In genomic region chr19:48630289-48631036, GRCh38 we compare ENCODE assay signal across 8 cellular contexts. TPM values are rescaled to one million over a fixed set of nuclear protein-coding genes. Genes with fewer than 3 reads are reported as not detected.
DNase-seq lines count a peak whose midpoint lies in the region; ATAC-seq, FAIRE-seq and TF ChIP-seq lines count a peak whose summit lies in the region.

No MANE protein-coding gene starts in this region.

- intact Hi-C loops in HCT116 (cut with micrococcal nuclease) (no loop called here), kidney (cut with DNase I) (no loop called here)
- intact Hi-C loops in activated CD8-positive, alpha-beta T cell treated with anti-CD3 and anti-CD28 coated beads for 36 hours (cut with micrococcal nuclease) = loop anchor here (10.0 kb wide), 1 partner anchor 244 kb away; the partner anchor contains the start of gene PPP1R15A

- no peaks in the 10 kb centered on the region for H3K27me3 ChIP-seq in HCT116 (ENCODE audit: insufficient read depth, low read length)

- CTCF ChIA-PET in HCT116 (lab: Charles Lee) = interaction anchor here (0.7 to 1.0 kb wide), 2 partner anchors 11 to 140 kb away, joined by 3 to 4 read pairs; partner anchors contain the start of genes RPL18 and SPHK2
- CTCF ChIA-PET in activated CD8-positive, alpha-beta T cell treated with anti-CD3 and anti-CD28 coated beads for 36 hours (lab: Charles Lee) = interaction anchor here (1.1 kb wide), 1 partner anchor 13 kb away, joined by 3 read pairs; no protein-coding TSS in a partner anchor

- H3K9me3 ChIP-seq in HCT116 (ENCODE audit: control insufficient read depth in 1 of 2, insufficient read depth in 1 of 2, low read depth in 1 of 2, low read length in 2 of 2) (no peaks in the 10 kb centered on the region), kidney (ENCODE audit: control insufficient read depth in 1 of 2, low read length in 2 of 2) (no peaks in the 10 kb centered on the region)

- peak overlapping the region; percentile 15 to 32; a peak in 2 of 4 replicates for H3K4me3 ChIP-seq in HCT116 (replicated peaks in 1 of 2; ENCODE audit: low read depth in 1 of 2, low read length in 2 of 2)
- H3K4me3 ChIP-seq in astrocyte of the spinal cord (ENCODE audit: low read depth, low read length) = no peak overlapping the region
- H3K4me3 ChIP-seq in kidney (ENCODE audit: low read length in 2 of 2) = no peak overlapping the region
- no peak overlapping the region for H3K4me3 ChIP-seq in skin epidermis

- FAIRE-seq in kidney (lab: Jason Lieb, UNC) = no peak

- DNase-seq in HCT116 (ENCODE audit: low read depth, low spot score) (no peak), astrocyte of the spinal cord (ENCODE audit: low read depth, low spot score) (peak; percentile 60), kidney (peak; percentile 92), NCI-H2171 (lab: John Stamatoyannopoulos, UW) (no peak)
- no peak for DNase-seq in activated CD8-positive, alpha-beta T cell treated with anti-CD3 and anti-CD28 coated beads for 36 hours

- TF ChIP-seq POLR2A in HCT116 (IDR thresholded peaks at IDR 0.05; ENCODE audit: borderline replicate concordance, extremely low read depth, insufficient read depth, insufficient read length) = peak; percentile 77

- TF ChIP-seq RAD21 in HCT116 (IDR thresholded peaks at IDR 0.05; ENCODE audit: low read depth) = no peak

- in situ Hi-C loops in astrocyte of the spinal cord (cut with HindIII; ENCODE audit: low sequenced_read_pairs) = no loop called here

- peak overlapping the region; percentile 63 for H3K4me2 ChIP-seq in HCT116 (ENCODE audit: low read length)

- POLR2A ChIA-PET in HCT116 (lab: Charles Lee) = interaction anchor here (1.3 to 2.0 kb wide), 6 partner anchors 10 to 21 kb away, joined by 4 to 22 read pairs (median 6); partner anchors contain the start of genes CA11, RPL18 and SPHK2
- POLR2A ChIA-PET in activated CD8-positive, alpha-beta T cell treated with anti-CD3 and anti-CD28 coated beads for 36 hours (lab: Charles Lee) = interaction anchor here (0.6 to 9.6 kb wide), 2 partner anchors 11 to 243 kb away, joined by 3 to 154 read pairs; partner anchors contain the start of genes FAM83E, RPL18 and SPHK2

- peak overlapping the region; percentile 51; the same call in 1 of the 2 replicates for H3K9ac ChIP-seq in HCT116 (ENCODE audit: low read length)
- no peak overlapping the region for H3K9ac ChIP-seq in kidney (ENCODE audit: low read length in 2 of 2)

- peaks cover 2 to 13% of the 10 kb centered on the region in 2 experiments; a peak in 1 of 4 replicates for H3K36me3 ChIP-seq in HCT116 (ENCODE audit: control insufficient read depth in 1 of 2, insufficient read depth in 2 of 2, low read length in 2 of 2)
- H3K36me3 ChIP-seq in kidney (ENCODE audit: control insufficient read depth in 1 of 2, insufficient read depth in 2 of 2, low read length in 2 of 2) = peaks cover 5 to 6% of the 10 kb centered on the region in 2 donors

- no peaks in the 10 kb centered on the region for H4K20me1 ChIP-seq in HCT116 (ENCODE audit: insufficient read depth)

- H3K79me2 ChIP-seq in HCT116 (ENCODE audit: insufficient read depth, low read length) = peaks cover 12% of the 10 kb centered on the region

- H3K4me1 ChIP-seq in HCT116 (ENCODE audit: control insufficient read depth in 1 of 2, insufficient read depth in 2 of 2, low read length in 2 of 2) = peaks cover 47 to 64% of the 10 kb centered on the region in 2 experiments
- peaks cover 28 to 31% of the 10 kb centered on the region in 2 donors for H3K4me1 ChIP-seq in kidney (ENCODE audit: control insufficient read depth in 1 of 2, insufficient read depth in 1 of 2, low read depth in 1 of 2, low read length in 2 of 2)

- no peak overlapping the region for H3K27ac Mint-ChIP-seq in activated CD8-positive, alpha-beta T cell treated with anti-CD3 and anti-CD28 coated beads for 36 hours

- H3K27ac ChIP-seq in HCT116 (ENCODE audit: low read depth, low read length) = peak overlapping the region; percentile 57
- H3K27ac ChIP-seq in kidney (ENCODE audit: low read depth in 2 of 2, low read length in 2 of 2) = peak overlapping the region; percentile 43 to 51
- peak overlapping the region in 14 of 21 experiments; percentile 0 to 56 (median 38) for H3K27ac ChIP-seq in skin epidermis

- H3K27me3 Mint-ChIP-seq in activated CD8-positive, alpha-beta T cell treated with anti-CD3 and anti-CD28 coated beads for 36 hours = no peaks in the 10 kb centered on the region

- H3K9me2 ChIP-seq in HCT116 (ENCODE audit: insufficient read depth) = no peaks in the 10 kb centered on the region

- ATAC-seq in HCT116 (peak; percentile 0; the same call in 1 of the 2 replicates), GM19455 (IDR thresholded peaks at IDR 0.05; ENCODE audit: unreplicated experiment) (no peak), HG02798 (IDR thresholded peaks at IDR 0.05; ENCODE audit: poor library complexity, unreplicated experiment) (no peak)
- ATAC-seq in activated CD8-positive, alpha-beta T cell treated with anti-CD3 and anti-CD28 coated beads for 36 hours = no peak

- H2AFZ ChIP-seq in HCT116 (ENCODE audit: low read depth, low read length, poor library complexity, severe bottlenecking) = no peak overlapping the region

- RAD21 ChIA-PET in HCT116 (lab: Charles Lee; ENCODE audit: low non-redundant PET in 1 of 2, low total read pairs in 2 of 2, uncharacterized antibody in 2 of 2, unreplicated experiment in 2 of 2) = interaction anchor here in 1 of 2 experiments (0.9 kb wide), 1 partner anchor 11 kb away, joined by 3 read pairs; the partner anchor contains the start of genes RPL18 and SPHK2

- H3K4me3 Mint-ChIP-seq in activated CD8-positive, alpha-beta T cell treated with anti-CD3 and anti-CD28 coated beads for 36 hours = no peak overlapping the region

- TF ChIP-seq CTCF in HCT116 (IDR thresholded peaks at IDR 0.05 in 2 of 3, conservative IDR thresholded peaks at IDR 0.05 in 1 of 3; ENCODE audit: borderline replicate concordance in 1 of 3, insufficient read depth in 1 of 3, low read depth in 2 of 3, low read length in 2 of 3) (no peak), astrocyte of the spinal cord (IDR thresholded peaks at IDR 0.05; ENCODE audit: low read depth, low read length) (peak; percentile 23), kidney (IDR thresholded peaks at IDR 0.05; ENCODE audit: borderline replicate concordance, extremely low read depth, insufficient read depth) (no peak)
- TF ChIP-seq CTCF in activated CD8-positive, alpha-beta T cell treated with anti-CD3 and anti-CD28 coated beads for 36 hours (IDR thresholded peaks at IDR 0.05) = no peak

- peaks cover 41% of the 10 kb centered on the region for H3K4me1 Mint-ChIP-seq in activated CD8-positive, alpha-beta T cell treated with anti-CD3 and anti-CD28 coated beads for 36 hours (ENCODE audit: low read depth)

- H3K9me3 Mint-ChIP-seq in activated CD8-positive, alpha-beta T cell treated with anti-CD3 and anti-CD28 coated beads for 36 hours = no peaks in the 10 kb centered on the region

- H3K36me3 Mint-ChIP-seq in activated CD8-positive, alpha-beta T cell treated with anti-CD3 and anti-CD28 coated beads for 36 hours (ENCODE audit: low read depth) = peaks cover 4% of the 10 kb centered on the region

- no TSS peak for BruUV-seq in HCT116 (replicated peaks; lab: Mats Ljungman, UMichigan)

TF ChIP-seq in HCT116, 20 proteins besides CTCF, POLR2A, EP300 and RAD21 (continues in another document):
- TF ChIP-seq SP1 (IDR thresholded peaks at IDR 0.05; ENCODE audit: low read depth) = no peak
- TF ChIP-seq ZFX (IDR thresholded peaks at IDR 0.05) = no peak; the same call in 1 of the 2 replicates
- TF ChIP-seq ZBTB33 (IDR thresholded peaks at IDR 0.05; ENCODE audit: extremely low read depth, insufficient replicate concordance, low read length) = no peak
- TF ChIP-seq EZH2phosphoT487 (IDR thresholded peaks at IDR 0.05; ENCODE audit: borderline replicate concordance) = no peak
- TF ChIP-seq SIN3A (IDR thresholded peaks at IDR 0.05; ENCODE audit: low read depth) = no peak
- no peak for TF ChIP-seq CBX3 (IDR thresholded peaks at IDR 0.05; ENCODE audit: low read depth)

RNA-seq across cellular contexts. Expression of gene DBP, which starts 6.7 kb away (rescaled TPM):
- total RNA-seq in HCT116 (2021; ENCODE audit: unreplicated experiment) (45.9 TPM), kidney (14.5 TPM)
- 74.3 and 81.3 TPM in 2 replicates for polyA plus RNA-seq in HCT116 (2012)
- 20.4 TPM for polyA plus RNA-seq in kidney (ENCODE audit: insufficient read depth, low read depth, low replicate concordance)
- 10 to 100 TPM; 10.8 to 13.1 TPM for total RNA-seq in activated CD8-positive, alpha-beta T cell treated with anti-CD3 and anti-CD28 coated beads for 36 hours

RNA-seq across cellular contexts. Expression of gene SPHK2, which starts 11.2 kb away (rescaled TPM):
- total RNA-seq in HCT116 (2021; ENCODE audit: unreplicated experiment) (19.9 TPM), kidney (23.3 TPM)
- polyA plus RNA-seq in HCT116 (2012) = 5.9 and 6.9 TPM in 2 replicates
- 37.2 TPM for polyA plus RNA-seq in kidney (ENCODE audit: insufficient read depth, low read depth, low replicate concordance)
- 10 to 100 TPM; 22.3 to 22.9 TPM for total RNA-seq in activated CD8-positive, alpha-beta T cell treated with anti-CD3 and anti-CD28 coated beads for 36 hours

RNA-seq across cellular contexts. Expression of gene RPL18, which starts 11.5 kb away (rescaled TPM):
- 2,006 TPM for total RNA-seq in HCT116 (2021; ENCODE audit: unreplicated experiment)
- 3,599 and 4,255 TPM in 2 replicates for polyA plus RNA-seq in HCT116 (2012)
- total RNA-seq in kidney = 986 TPM
- polyA plus RNA-seq in kidney (ENCODE audit: insufficient read depth, low read depth, low replicate concordance) = 1,596 TPM
- total RNA-seq in activated CD8-positive, alpha-beta T cell treated with anti-CD3 and anti-CD28 coated beads for 36 hours = 1,000 to 10,000 TPM; 2,304 to 2,324 TPM

RNA-seq across cellular contexts. Expression of gene CA11, which starts 15.5 kb away (rescaled TPM):
- total RNA-seq in HCT116 (2021; ENCODE audit: unreplicated experiment) = 29.6 TPM
- 36.9 and 43.3 TPM in 2 replicates for polyA plus RNA-seq in HCT116 (2012)
- 11.6 TPM for total RNA-seq in kidney
- polyA plus RNA-seq in kidney (ENCODE audit: insufficient read depth, low read depth, low replicate concordance) = 42.3 TPM
- 10 to 100 TPM; 11.1 to 13.0 TPM for total RNA-seq in activated CD8-positive, alpha-beta T cell treated with anti-CD3 and anti-CD28 coated beads for 36 hours

RNA-seq across cellular contexts. Expression of gene FAM83E, which starts 15.6 kb away (rescaled TPM):
- total RNA-seq in HCT116 (2021; ENCODE audit: unreplicated experiment) (6.8 TPM), kidney (15.9 TPM)
- polyA plus RNA-seq in HCT116 (2012) = 1.9 and 3.1 TPM in 2 replicates
- 0.41 TPM for polyA plus RNA-seq in kidney (ENCODE audit: insufficient read depth, low read depth, low replicate concordance)
- 1 to 10 TPM; 3.8 to 4.7 TPM for total RNA-seq in activated CD8-positive, alpha-beta T cell treated with anti-CD3 and anti-CD28 coated beads for 36 hours

Comparison
In these comparisons a context has a peak if more than half of its experiments do, and no peak if none do; other contexts are left out.
1. DNase-seq: peak in astrocyte of the spinal cord (single experiment) and kidney (single experiment); none in HCT116 (single experiment), NCI-H2171 (single experiment) and activated CD8-positive, alpha-beta T cell treated with anti-CD3 and anti-CD28 coated beads for 36 hours (single experiment).
2. H3K4me3 ChIP-seq: peak in HCT116 (2 of 2); none in astrocyte of the spinal cord (single experiment), kidney (0 of 2) and skin epidermis (0 of 7).
3. Peak in every context shown above with its lines, with median percentiles within 50 percentile points of each other: H3K27ac ChIP-seq.